Comparison of ENCODE assay signal across 22 cellular contexts in genomic region chr4:148951346-148951745, GRCh38.
DNase-seq lines count a peak whose midpoint lies in the region; TF ChIP-seq lines count a peak whose summit lies in the region.
"Had no signal": no experiment of that assay in that cellular context is flagged by ENCODE, and none has a peak within 500 bp of the region (broad histone marks: within the 10 kb centered on the region; RNA-seq: fewer than 3 reads in every experiment).

No MANE protein-coding gene starts in this region.

- H3K23ac ChIP-seq in neuronal stem cell (ENCODE audit: low read depth, low read length, poor library complexity): no peak overlapping the region

- H3K27me3 ChIP-seq in neuronal stem cell (ENCODE audit: control insufficient read depth in 3 of 3, insufficient read depth in 3 of 3, low read depth in 1 of 3, low read length in 3 of 3): no peaks in the 10 kb centered on the region

- DNase-seq in LHCN-M2 (ENCODE audit: low read depth) (peak; percentile 71), kidney tubule cell (ENCODE audit: low spot score) (peak; percentile 26), GM19238 (ENCODE audit: insufficient read length, low spot score) (no peak), NCI-H1105 (lab: John Stamatoyannopoulos, UW) (no peak), neuronal stem cell (ENCODE audit: low spot score) (no peak), osteocyte (ENCODE audit: extremely low spot score, unreplicated experiment) (no peak)
- DNase-seq: ACHN; C1 segment of cervical spinal cord; CD8-positive, alpha-beta memory T cell; DMS79 treated with DMSO at 0.1 percent for 48 hours; GDM1; GM23248; HCEC 1CT; Kasumi-1; NCI-H1105 treated with DMSO at 0.1 percent for 48 hours; NCI-H1694; NCI-H510A; NCI-H748 treated with DMSO at 0.1 percent for 48 hours; NK-92 treated with Interleukin-12 subunit alpha and Interleukin-12 subunit beta, amount 100 ng/mL, for 24 hours; SHP77 treated with DMSO at 0.1 percent for 48 hours; SK-N-SH had no signal

- no peak overlapping the region for H3K9ac ChIP-seq in neuronal stem cell (ENCODE audit: low read depth, low read length, poor library complexity)
- H3K9ac ChIP-seq: GM23248, SK-N-SH had no signal

- no peak overlapping the region for H3K4me3 ChIP-seq in neuronal stem cell (ENCODE audit: low read length in 2 of 2)
- H3K4me3 ChIP-seq: GM23248 had no signal

- H3K4me1 ChIP-seq in neuronal stem cell (ENCODE audit: control insufficient read depth in 2 of 2, insufficient read depth in 1 of 2, low read depth in 1 of 2, low read length in 2 of 2): no peaks in the 10 kb centered on the region

- no peaks in the 10 kb centered on the region for H3K9me3 ChIP-seq in neuronal stem cell (replicated peaks in 1 of 2; ENCODE audit: control insufficient read depth in 2 of 2, insufficient read depth in 1 of 2, low read depth in 1 of 2, low read length in 2 of 2)
- H3K9me3 ChIP-seq: SK-N-SH had no signal

- no peaks in the 10 kb centered on the region for H3K9me3 Mint-ChIP-seq in osteocyte (ENCODE audit: unreplicated experiment)

- H3K79me1 ChIP-seq in neuronal stem cell (ENCODE audit: low read depth, low read length): no peaks in the 10 kb centered on the region

- no peaks in the 10 kb centered on the region for H3K36me3 Mint-ChIP-seq in osteocyte (ENCODE audit: unreplicated experiment)

- no peak overlapping the region for H2BK120ac ChIP-seq in neuronal stem cell (ENCODE audit: low read depth, low read length)

- H2AFZ ChIP-seq in neuronal stem cell (ENCODE audit: low read length): no peak overlapping the region
- H2AFZ ChIP-seq: GM23248 had no signal

- H4K91ac ChIP-seq in neuronal stem cell (ENCODE audit: low read depth, low read length, poor library complexity): no peak overlapping the region

- no peak overlapping the region for H4K8ac ChIP-seq in neuronal stem cell (ENCODE audit: low read depth, low read length)

- H3K4me2 ChIP-seq in neuronal stem cell (ENCODE audit: insufficient read depth, low read length, poor library complexity, severe bottlenecking): no peak overlapping the region
- H3K4me2 ChIP-seq: SK-N-SH had no signal

- no peak overlapping the region for H3K18ac ChIP-seq in neuronal stem cell (ENCODE audit: low read length)

- peak overlapping the region; percentile 80 for H3K27ac ChIP-seq in VCaP
- H3K27ac ChIP-seq in neuronal stem cell (replicated peaks; ENCODE audit: low read length): no peak overlapping the region
- H3K27ac ChIP-seq: GM23248 had no signal

- TF ChIP-seq CTCF in VCaP (conservative IDR thresholded peaks at IDR 0.05) (no peak), osteocyte (IDR thresholded peaks at IDR 0.05) (no peak)

- no CpG with 5 or more reads among the region's 3 CpGs for WGBS in neuronal stem cell (ENCODE audit: extremely low coverage in 2 of 2, insufficient read length in 2 of 2, insufficient replicate concordance in 1 of 2), 2 donors

- H3K4ac ChIP-seq in neuronal stem cell (ENCODE audit: low read length): no peak overlapping the region

- no peak overlapping the region for H3K4me3 Mint-ChIP-seq in osteocyte (ENCODE audit: unreplicated experiment)
- H3K4me3 Mint-ChIP-seq: CD8-positive, alpha-beta memory T cell had no signal

- no peak overlapping the region for H2AK5ac ChIP-seq in neuronal stem cell (ENCODE audit: low read depth, low read length)

- no peaks in the 10 kb centered on the region for H3K27me3 Mint-ChIP-seq in osteocyte (ENCODE audit: unreplicated experiment)
- H3K27me3 Mint-ChIP-seq: CD8-positive, alpha-beta memory T cell had no signal

- H3K36me3 ChIP-seq in neuronal stem cell (replicated peaks in 1 of 2; ENCODE audit: control insufficient read depth in 2 of 2, insufficient read depth in 2 of 2, low read length in 2 of 2): no peaks in the 10 kb centered on the region

- no peak overlapping the region for H2BK12ac ChIP-seq in neuronal stem cell (ENCODE audit: low read length)

- H3K27ac Mint-ChIP-seq in osteocyte (ENCODE audit: unreplicated experiment): no peak overlapping the region
- H3K27ac Mint-ChIP-seq: CD8-positive, alpha-beta memory T cell had no signal

- H3K4me1 Mint-ChIP-seq in osteocyte (ENCODE audit: unreplicated experiment): no peaks in the 10 kb centered on the region
- H3K4me1 Mint-ChIP-seq: CD8-positive, alpha-beta memory T cell had no signal

- no peak overlapping the region for H2BK15ac ChIP-seq in neuronal stem cell (ENCODE audit: low read length)

- H3K14ac ChIP-seq in neuronal stem cell (ENCODE audit: low read length): no peak overlapping the region

- H2BK5ac ChIP-seq in neuronal stem cell (ENCODE audit: low read length): no peak overlapping the region

Comparison
In these comparisons a context has a peak if more than half of its experiments do, and no peak if none do; other contexts are left out.
1. DNase-seq: peak in LHCN-M2 (single experiment) and kidney tubule cell (single experiment); none in GM19238 (single experiment), NCI-H1105 (single experiment), neuronal stem cell (single experiment) and osteocyte (single experiment).